In the genomic region with DNA sequence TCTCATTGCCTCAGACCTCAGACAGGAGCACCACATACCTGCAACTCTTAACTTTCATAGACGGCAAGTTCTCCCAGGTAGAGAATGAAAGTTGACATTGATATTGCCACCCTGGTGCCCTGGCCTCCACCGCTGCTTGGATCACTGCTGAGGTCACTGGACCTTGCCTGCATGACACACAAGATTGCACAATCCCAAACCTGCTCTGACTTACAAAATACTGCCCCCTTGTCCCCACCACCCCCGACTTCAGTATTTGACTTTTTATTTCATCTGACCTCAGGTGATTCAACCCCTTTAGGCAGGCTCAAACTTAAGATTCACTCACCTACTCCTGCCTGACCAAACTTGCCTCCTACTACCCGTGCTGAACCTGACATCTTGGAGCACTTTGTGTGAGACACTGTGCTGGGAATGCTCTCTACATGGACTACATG, we compare ENCODE assay signal across 25 cellular contexts. TPM values are rescaled to one million over a fixed set of nuclear protein-coding genes. Genes with fewer than 3 reads are reported as not detected.
DNase-seq lines count a peak whose midpoint lies in the region; ATAC-seq, FAIRE-seq and TF ChIP-seq lines count a peak whose summit lies in the region.
"Had no signal": no experiment of that assay in that cellular context is flagged by ENCODE, and none has a peak within 500 bp of the region (broad histone marks: within the 10 kb centered on the region; RNA-seq: fewer than 3 reads in every experiment).

No MANE protein-coding gene starts in this region.

- H3K79me2 ChIP-seq in GM23338 (replicated peaks; ENCODE audit: insufficient read depth) = no peaks in the 10 kb centered on the region
- no peaks in the 10 kb centered on the region for H3K79me2 ChIP-seq in K562 (ENCODE audit: control insufficient read depth, insufficient read depth, low read length)

- H3K9me2 ChIP-seq in GM23338 (ENCODE audit: insufficient read depth) = no peaks in the 10 kb centered on the region

- H3K4me2 ChIP-seq in GM23338 (no peak overlapping the region), K562 (ENCODE audit: insufficient read depth, low read length) (no peak overlapping the region)

- H3K9me1 ChIP-seq in K562 (ENCODE audit: control insufficient read depth, insufficient read depth, low read length) = no peaks in the 10 kb centered on the region

- H3K36me3 Mint-ChIP-seq in Calu3 (ENCODE audit: insufficient read depth, unreplicated experiment) (no peaks in the 10 kb centered on the region), GM23338 (ENCODE audit: low read depth) (no peaks in the 10 kb centered on the region)

- no peaks in the 10 kb centered on the region for H3F3A ChIP-seq in GM23338 (replicated peaks; ENCODE audit: low read depth)

- H3K4me1 ChIP-seq in GM23338 (ENCODE audit: insufficient read depth) (no peaks in the 10 kb centered on the region), K562 (replicated peaks in 1 of 2; ENCODE audit: control insufficient read depth in 2 of 2, insufficient read depth in 2 of 2, low read length in 2 of 2) (no peaks in the 10 kb centered on the region; a peak in 3 of 5 replicates), esophagus muscularis mucosa (no peaks in the 10 kb centered on the region)
- H3K4me1 ChIP-seq: ascending aorta, stomach had no signal

- H2AFZ ChIP-seq in GM23338 = peak overlapping the region; percentile 52; the same call in 1 of the 2 replicates
- H2AFZ ChIP-seq in K562 (ENCODE audit: low read depth, low read length) = no peak overlapping the region

- H3K27ac Mint-ChIP-seq in Calu3 (ENCODE audit: unreplicated experiment) = no peak overlapping the region
- no peak overlapping the region for H3K27ac Mint-ChIP-seq in GM23338
- H3K27ac Mint-ChIP-seq: CD4-positive, alpha-beta T cell had no signal

- H3K9me3 ChIP-seq in K562 (replicated peaks; ENCODE audit: control insufficient read depth, insufficient read depth, low read depth, low read length) (no peaks in the 10 kb centered on the region), esophagus muscularis mucosa (no peaks in the 10 kb centered on the region), WERI-Rb-1 (ENCODE audit: severe bottlenecking) (no peaks in the 10 kb centered on the region)
- H3K9me3 ChIP-seq: ascending aorta, stomach had no signal

- no peak overlapping the region for H3K9ac ChIP-seq in K562 (ENCODE audit: insufficient read depth in 1 of 2, low read depth in 2 of 2, low read length in 2 of 2)

- peak in 1 of 2 experiments; percentile 10; a peak in 1 of 4 replicates for TF ChIP-seq RAD21 in K562 (CRISPR knock-in tag; conservative IDR thresholded peaks at IDR 0.05 in 1 of 2, IDR thresholded peaks at IDR 0.05 in 1 of 2)

- in situ Hi-C loops in K562 (cut with MboI) = no loop called here

- H3K4me1 Mint-ChIP-seq in Calu3 (ENCODE audit: low read depth, unreplicated experiment) (no peaks in the 10 kb centered on the region), GM23338 (no peaks in the 10 kb centered on the region; the same call in 2 of the 3 replicates)

- H3K27me3 ChIP-seq in GM23338 (ENCODE audit: insufficient read depth) (no peaks in the 10 kb centered on the region), K562 (ENCODE audit: control insufficient read depth in 2 of 2, insufficient read depth in 2 of 2, low read length in 2 of 2) (no peaks in the 10 kb centered on the region), esophagus muscularis mucosa (no peaks in the 10 kb centered on the region), WERI-Rb-1 (ENCODE audit: insufficient read depth, low read depth, severe bottlenecking) (no peaks in the 10 kb centered on the region)
- H3K27me3 ChIP-seq: ascending aorta, stomach had no signal

- FAIRE-seq in K562 (lab: Jason Lieb, UNC) = no peak
- FAIRE-seq: GM19239 had no signal

- H3K4me3 ChIP-seq in GM23338 (no peak overlapping the region), K562 (no peak overlapping the region), esophagus muscularis mucosa (no peak overlapping the region), WERI-Rb-1 (ENCODE audit: low read depth, low read length) (no peak overlapping the region)
- H3K4me3 ChIP-seq: ascending aorta, stomach had no signal

- no peaks in the 10 kb centered on the region for H3K9me3 Mint-ChIP-seq in Calu3 (ENCODE audit: low read depth, unreplicated experiment)
- H3K9me3 Mint-ChIP-seq in GM23338 = no peaks in the 10 kb centered on the region
- H3K9me3 Mint-ChIP-seq: CD4-positive, alpha-beta T cell had no signal

- H3K27me3 Mint-ChIP-seq in Calu3 (ENCODE audit: unreplicated experiment) = peaks cover 12% of the 10 kb centered on the region
- no peaks in the 10 kb centered on the region for H3K27me3 Mint-ChIP-seq in GM23338 (ENCODE audit: insufficient read depth, low read depth, poor library complexity)
- H3K27me3 Mint-ChIP-seq: CD4-positive, alpha-beta T cell had no signal

- 8% methylated on average over 4 of the region's 4 CpGs for WGBS in K562 (ENCODE audit: insufficient coverage, low coverage, missing lambda C conversion rate)
- 86% methylated on average over 4 of the region's 4 CpGs for WGBS in esophagus muscularis mucosa

- H3K36me3 ChIP-seq in GM23338 (ENCODE audit: insufficient read depth) (no peaks in the 10 kb centered on the region), K562 (ENCODE audit: control insufficient read depth, insufficient read depth, low read length) (no peaks in the 10 kb centered on the region), esophagus muscularis mucosa (no peaks in the 10 kb centered on the region), WERI-Rb-1 (no peaks in the 10 kb centered on the region)
- H3K36me3 ChIP-seq: ascending aorta, stomach had no signal

- H4K20me1 ChIP-seq in GM23338 (replicated peaks; ENCODE audit: insufficient read depth) (no peaks in the 10 kb centered on the region), K562 (replicated peaks; ENCODE audit: control insufficient read depth, insufficient read depth, low read length) (no peaks in the 10 kb centered on the region)

- CTCF ChIA-PET in Calu3 (lab: Charles Lee) = no interaction called here
- CTCF ChIA-PET in K562 (lab: Yijun Ruan, JAX; ENCODE audit: low intra/inter-chr PET ratio) = no interaction called here

- no peak for ATAC-seq in GM23338
- peak; percentile 68 for ATAC-seq in K562

- TF ChIP-seq EP300 in K562 (IDR thresholded peaks at IDR 0.05; ENCODE audit: low read length) (no peak), esophagus muscularis mucosa (IDR thresholded peaks at IDR 0.05) (no peak)

- BruUV-seq in Calu3 (replicated peaks; lab: Mats Ljungman, UMichigan) (no TSS peak), K562 (replicated peaks; lab: Mats Ljungman, UMichigan) (no TSS peak)

- intact Hi-C loops in Calu3 (cut with micrococcal nuclease; ENCODE audit: unreplicated experiment) (no loop called here), K562 (cut with micrococcal nuclease) (loop anchor here (5.0 kb wide), 1 partner anchor 44 kb away; a partner anchor contains a TSS), esophagus muscularis mucosa (cut with DNase I) (no loop called here)

- DNase-seq in Calu3 (peak; percentile 4), GM23338 (ENCODE audit: low spot score) (no peak), K562 (ENCODE audit: extremely low read depth in 1 of 4, low spot score in 3 of 4) (peak in 1 of 4 experiments; percentile 15), kidney tubule cell (ENCODE audit: low spot score) (peak; percentile 49), esophagus muscularis mucosa (ENCODE audit: extremely low spot score) (no peak), NCI-H187 treated with DMSO at 0.1 percent for 48 hours (lab: John Stamatoyannopoulos, UW) (no peak), WERI-Rb-1 (no peak), HT-29 (ENCODE audit: low spot score) (no peak)
- DNase-seq: activated CD4-positive, alpha-beta T cell treated with anti-CD3 and anti-CD28 coated beads, Interleukin-2, amount 50 U/mL, for 4 hours; activated naive CD4-positive, alpha-beta T cell; activated T-cell treated with anti-CD3 and anti-CD28 coated beads for 4 hours; CD4-positive, alpha-beta T cell; cerebellar nuclear complex; DMS153; effector CD4-positive, alpha-beta T cell; GF-D8; GOT3; NCI-H1436; NCI-H524; stimulated activated CD4-positive, alpha-beta T cell treated with anti-CD3 and anti-CD28 coated beads, Interleukin-12 subunit alpha, Interleukin-12 subunit beta, amount 100 ng/mL, for 4 hours; stomach; SW 1271 had no signal

- POLR2A ChIA-PET in K562 (lab: Yijun Ruan, JAX) = interaction anchor here (0.6 kb wide), 1 partner anchor 16 kb away, joined by 3 read pairs; no protein-coding TSS in a partner anchor

- no peak overlapping the region for H3K27ac ChIP-seq in GM23338 (ENCODE audit: low read depth)
- H3K27ac ChIP-seq in K562 (ENCODE audit: extremely low read depth, low read depth, low read length) = no peak overlapping the region
- H3K27ac ChIP-seq in esophagus muscularis mucosa (replicated peaks in 1 of 4) = no peak overlapping the region
- no peak overlapping the region for H3K27ac ChIP-seq in WERI-Rb-1
- H3K27ac ChIP-seq: ascending aorta, stomach, VCaP had no signal

- TF ChIP-seq CTCF in Calu3 (IDR thresholded peaks at IDR 0.05; ENCODE audit: unreplicated experiment) (no peak), GM23338 (conservative IDR thresholded peaks at IDR 0.05; ENCODE audit: low read depth in 2 of 2) (no peak), K562 (IDR thresholded peaks at IDR 0.05 in 2 of 3, conservative IDR thresholded peaks at IDR 0.05 in 1 of 3; ENCODE audit: insufficient read depth in 2 of 3, low read depth in 1 of 3, low read length in 3 of 3) (no peak), esophagus muscularis mucosa (IDR thresholded peaks at IDR 0.05) (no peak), WERI-Rb-1 (IDR thresholded peaks at IDR 0.05; ENCODE audit: low read depth, low read length) (no peak)

- H3K4me3 Mint-ChIP-seq in Calu3 (ENCODE audit: low read depth, unreplicated experiment) (no peak overlapping the region), GM23338 (no peak overlapping the region)
- H3K4me3 Mint-ChIP-seq: CD4-positive, alpha-beta T cell had no signal

- TF ChIP-seq POLR2A in K562 (conservative IDR thresholded peaks at IDR 0.05) (no peak), esophagus muscularis mucosa (IDR thresholded peaks at IDR 0.05; ENCODE audit: low read depth) (no peak)

RNA-seq across cellular contexts. Expression of a gene that starts 43.1 kb away (rescaled TPM):
- total RNA-seq in Calu3 (2022) (not detected in 2 replicates), K562 (2014; rRNA removed) (0.36 and 0.41 TPM in 2 replicates), K562 (2014; rRNA removed; fragmentation: Illumina TruSeq; extraction: Trizol) (0.29 and 0.32 TPM in 2 replicates), K562 (2015; rRNA removed; fragmentation: Illumina TruSeq; extraction: Trizol) (1.2 TPM in 2 replicates), K562 (2021) (0.73 and 1.1 TPM in 2 replicates), esophagus muscularis mucosa (10 to 100 TPM; 17.9 to 98.5 (median 77.4) TPM)
- 4.1 and 5.2 TPM in 2 replicates for total RNA-seq in GM23338 (2014; rRNA removed; shearing (Covaris generic))
- polyA plus RNA-seq in GM23338 (2016; fragmentation: Nextera tagmentation; extraction: Ambion mirVana) (2.6 and 2.7 TPM in 2 replicates), K562 (2011; rRNA removed) (0.85 and 1.0 TPM in 2 replicates), K562 (2014; fragmentation: Illumina TruSeq; extraction: Trizol) (0.43 and 0.54 TPM in 2 replicates), K562 (2014; fragmentation: Nextera tagmentation; extraction: Ambion mirVana) (under 1 TPM; 0.22 to 0.51 TPM), K562 (2014; rRNA removed) (0.32 and 0.34 TPM in 2 replicates)
- total RNA-seq in K562 (2011; cell fraction: chromatin; rRNA removed; ENCODE audit: low replicate concordance) = 0.93 and 1.5 TPM in 2 replicates
- total RNA-seq in K562 (2011; cell fraction: nucleolus; rRNA removed) = 0.92 and 1.3 TPM in 2 replicates
- total RNA-seq in K562 (2011; cell fraction: nucleoplasm; rRNA removed) = 0.61 and 0.73 TPM in 2 replicates
- 1.4 and 1.7 TPM in 2 replicates for polyA plus RNA-seq in K562 (2011; cell fraction: cytosol; rRNA removed)
- polyA plus RNA-seq in K562 (2011; cell fraction: nucleus; rRNA removed) = 2.9 and 4.5 TPM in 2 replicates
- 1.6 and 1.9 TPM in 2 replicates for polyA plus RNA-seq in K562 (2012)
- 1.7 TPM in 2 replicates for polyA minus RNA-seq in K562 (2011; rRNA and poly(A)+ RNA removed)
- 0.95 TPM in 1 of 2 replicates, not detected in the other for polyA minus RNA-seq in K562 (2011; cell fraction: cytosol; rRNA and poly(A)+ RNA removed)
- 2.7 and 3.4 TPM in 2 replicates for polyA minus RNA-seq in K562 (2011; cell fraction: nucleus; rRNA and poly(A)+ RNA removed)
- not detected in 2 replicates for total RNA-seq in HT-29 (2014; rRNA removed; shearing (Covaris generic))

Comparison
In these comparisons a context has a peak if more than half of its experiments do, and no peak if none do; other contexts are left out.
1. DNase-seq: peak in Calu3 (single experiment) and kidney tubule cell (single experiment); none in GM23338 (single experiment), esophagus muscularis mucosa (single experiment), NCI-H187 treated with DMSO at 0.1 percent for 48 hours (single experiment), WERI-Rb-1 (single experiment) and HT-29 (single experiment).